In the genomic region with DNA sequence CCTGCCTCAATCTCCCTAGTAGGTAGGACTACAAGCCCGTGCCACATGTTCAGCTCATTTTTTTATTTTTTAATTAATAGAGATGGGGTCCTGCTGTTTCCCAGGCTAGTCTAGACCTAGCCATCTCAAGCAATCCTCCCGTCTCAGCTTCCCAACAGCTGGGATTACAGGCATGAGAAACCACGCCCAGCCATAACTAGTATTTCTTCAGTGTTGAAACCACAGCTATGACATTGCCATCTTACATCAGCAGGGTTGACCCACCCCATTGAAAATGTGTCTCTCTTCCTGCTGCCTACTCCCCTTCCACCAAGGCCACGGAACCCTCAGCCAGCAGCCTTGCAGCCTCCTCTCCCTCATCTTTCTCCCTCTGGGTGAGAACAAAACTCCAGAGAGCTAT, we compare ENCODE assay signal across 15 cellular contexts.
A peak's percentile ranks its signal among the peaks of the same experiment; 100 is the strongest.
DNase-seq lines count a peak whose midpoint lies in the region; ATAC-seq and TF ChIP-seq lines count a peak whose summit lies in the region.
"Had no signal": no experiment of that assay in that cellular context is flagged by ENCODE, and none has a peak within 500 bp of the region (broad histone marks: within the 10 kb centered on the region; RNA-seq: fewer than 3 reads in every experiment).

No MANE protein-coding gene starts in this region.

- H3K27me3 ChIP-seq in brain microvascular endothelial cell (replicated peaks): no peaks in the 10 kb centered on the region
- H3K27me3 ChIP-seq: suprapubic skin had no signal

- intact Hi-C loops in left colon (cut with DNase I, micrococcal nuclease): no loop called here
- intact Hi-C loops in activated T-helper 1 cell treated with anti-CD3 and anti-CD28 coated beads, Interleukin-12 subunit alpha, Interleukin-12 subunit beta, Interleukin-2, Interleukin-4 antibody, amounts not matched to agents 30 ng/mL and 10 ng/mL and 1 ng/mL, durations not matched to agents 14 hours and 24 hours and 36 hours (cut with micrococcal nuclease): no loop called here

- peak; percentile 54 for DNase-seq in Daoy (ENCODE audit: low read depth)
- peak; percentile 90 for DNase-seq in LHCN-M2 (ENCODE audit: low read depth)
- DNase-seq in brain microvascular endothelial cell: peak; percentile 14
- no peak for DNase-seq in left colon
- no peak for DNase-seq in activated T-helper 1 cell treated with anti-CD3 and anti-CD28 coated beads, Interleukin-12 subunit alpha, Interleukin-12 subunit beta, Interleukin-2, Interleukin-4 antibody, amounts not matched to agents 30 ng/mL and 10 ng/mL and 1 ng/mL, durations not matched to agents 14 hours and 24 hours and 36 hours (ENCODE audit: low spot score)
- DNase-seq in nephron progenitor cell: no peak
- no peak for DNase-seq in COLO668 (lab: John Stamatoyannopoulos, UW; ENCODE audit: unreplicated experiment)
- DNase-seq: activated T-cell treated with anti-CD3 and anti-CD28 coated beads, Interleukin-2, amount 50 U/mL, for 1 hour; COR-L47; NCI-H1436 treated with DMSO at 0.1 percent for 48 hours; NCI-H526; right cardiac atrium; WERI-Rb-1 had no signal

- H3K4me3 Mint-ChIP-seq in activated T-helper 1 cell treated with anti-CD3 and anti-CD28 coated beads, Interleukin-12 subunit alpha, Interleukin-12 subunit beta, Interleukin-2, Interleukin-4 antibody, amounts not matched to agents 30 ng/mL and 10 ng/mL and 1 ng/mL, durations not matched to agents 14 hours and 24 hours and 36 hours: no peak overlapping the region
- no peak overlapping the region for H3K4me3 Mint-ChIP-seq in nephron progenitor cell

- ATAC-seq in left colon: peak; percentile 18
- no peak for ATAC-seq in HG03025 (IDR thresholded peaks at IDR 0.05; ENCODE audit: low FRiP score, unreplicated experiment)
- ATAC-seq: right cardiac atrium had no signal

- H3K27ac ChIP-seq in brain microvascular endothelial cell: no peak overlapping the region
- H3K27ac ChIP-seq: suprapubic skin, WERI-Rb-1 had no signal

- TF ChIP-seq CTCF in brain microvascular endothelial cell (IDR thresholded peaks at IDR 0.05; ENCODE audit: low read depth, low read length, missing control alignments): no peak
- TF ChIP-seq CTCF in nephron progenitor cell (IDR thresholded peaks at IDR 0.05): no peak

- no peaks in the 10 kb centered on the region for H3K9me3 Mint-ChIP-seq in activated T-helper 1 cell treated with anti-CD3 and anti-CD28 coated beads, Interleukin-12 subunit alpha, Interleukin-12 subunit beta, Interleukin-2, Interleukin-4 antibody, amounts not matched to agents 30 ng/mL and 10 ng/mL and 1 ng/mL, durations not matched to agents 14 hours and 24 hours and 36 hours
- peaks cover 16% of the 10 kb centered on the region for H3K9me3 Mint-ChIP-seq in nephron progenitor cell

- no peak overlapping the region for H3K4me3 ChIP-seq in brain microvascular endothelial cell (ENCODE audit: low read depth, low read length)
- H3K4me3 ChIP-seq: suprapubic skin had no signal

- no peaks in the 10 kb centered on the region for H3K27me3 Mint-ChIP-seq in activated T-helper 1 cell treated with anti-CD3 and anti-CD28 coated beads, Interleukin-12 subunit alpha, Interleukin-12 subunit beta, Interleukin-2, Interleukin-4 antibody, amounts not matched to agents 30 ng/mL and 10 ng/mL and 1 ng/mL, durations not matched to agents 14 hours and 24 hours and 36 hours (ENCODE audit: insufficient read depth)
- no peaks in the 10 kb centered on the region for H3K27me3 Mint-ChIP-seq in nephron progenitor cell (ENCODE audit: low read depth, poor library complexity)

- in situ Hi-C loops in brain microvascular endothelial cell (cut with HindIII; ENCODE audit: low pct_ligation_motif_present, low sequenced_read_pairs): no loop called here

- H3K36me3 ChIP-seq in brain microvascular endothelial cell (replicated peaks): peaks cover 10% of the 10 kb centered on the region

- H3K27ac Mint-ChIP-seq in activated T-helper 1 cell treated with anti-CD3 and anti-CD28 coated beads, Interleukin-12 subunit alpha, Interleukin-12 subunit beta, Interleukin-2, Interleukin-4 antibody, amounts not matched to agents 30 ng/mL and 10 ng/mL and 1 ng/mL, durations not matched to agents 14 hours and 24 hours and 36 hours: no peak overlapping the region
- no peak overlapping the region for H3K27ac Mint-ChIP-seq in nephron progenitor cell

- H3K4me1 Mint-ChIP-seq in activated T-helper 1 cell treated with anti-CD3 and anti-CD28 coated beads, Interleukin-12 subunit alpha, Interleukin-12 subunit beta, Interleukin-2, Interleukin-4 antibody, amounts not matched to agents 30 ng/mL and 10 ng/mL and 1 ng/mL, durations not matched to agents 14 hours and 24 hours and 36 hours (ENCODE audit: low read depth): no peaks in the 10 kb centered on the region
- no peaks in the 10 kb centered on the region for H3K4me1 Mint-ChIP-seq in nephron progenitor cell

- H3K36me3 Mint-ChIP-seq in activated T-helper 1 cell treated with anti-CD3 and anti-CD28 coated beads, Interleukin-12 subunit alpha, Interleukin-12 subunit beta, Interleukin-2, Interleukin-4 antibody, amounts not matched to agents 30 ng/mL and 10 ng/mL and 1 ng/mL, durations not matched to agents 14 hours and 24 hours and 36 hours (ENCODE audit: low read depth): peaks cover 20% of the 10 kb centered on the region
- H3K36me3 Mint-ChIP-seq in nephron progenitor cell (ENCODE audit: low read depth): peaks cover 56% of the 10 kb centered on the region

Comparison
In these comparisons a context has a peak if more than half of its experiments do, and no peak if none do; other contexts are left out.
1. DNase-seq: peak in Daoy (single experiment), LHCN-M2 (single experiment) and brain microvascular endothelial cell (single experiment); none in left colon (0 of 2), activated T-helper 1 cell treated with anti-CD3 and anti-CD28 coated beads, Interleukin-12 subunit alpha, Interleukin-12 subunit beta, Interleukin-2, Interleukin-4 antibody, amounts not matched to agents 30 ng/mL and 10 ng/mL and 1 ng/mL, durations not matched to agents 14 hours and 24 hours and 36 hours (single experiment), nephron progenitor cell (single experiment) and COLO668 (single experiment).